Comparison of ENCODE assay signal across 2 cellular contexts in the genomic region with DNA sequence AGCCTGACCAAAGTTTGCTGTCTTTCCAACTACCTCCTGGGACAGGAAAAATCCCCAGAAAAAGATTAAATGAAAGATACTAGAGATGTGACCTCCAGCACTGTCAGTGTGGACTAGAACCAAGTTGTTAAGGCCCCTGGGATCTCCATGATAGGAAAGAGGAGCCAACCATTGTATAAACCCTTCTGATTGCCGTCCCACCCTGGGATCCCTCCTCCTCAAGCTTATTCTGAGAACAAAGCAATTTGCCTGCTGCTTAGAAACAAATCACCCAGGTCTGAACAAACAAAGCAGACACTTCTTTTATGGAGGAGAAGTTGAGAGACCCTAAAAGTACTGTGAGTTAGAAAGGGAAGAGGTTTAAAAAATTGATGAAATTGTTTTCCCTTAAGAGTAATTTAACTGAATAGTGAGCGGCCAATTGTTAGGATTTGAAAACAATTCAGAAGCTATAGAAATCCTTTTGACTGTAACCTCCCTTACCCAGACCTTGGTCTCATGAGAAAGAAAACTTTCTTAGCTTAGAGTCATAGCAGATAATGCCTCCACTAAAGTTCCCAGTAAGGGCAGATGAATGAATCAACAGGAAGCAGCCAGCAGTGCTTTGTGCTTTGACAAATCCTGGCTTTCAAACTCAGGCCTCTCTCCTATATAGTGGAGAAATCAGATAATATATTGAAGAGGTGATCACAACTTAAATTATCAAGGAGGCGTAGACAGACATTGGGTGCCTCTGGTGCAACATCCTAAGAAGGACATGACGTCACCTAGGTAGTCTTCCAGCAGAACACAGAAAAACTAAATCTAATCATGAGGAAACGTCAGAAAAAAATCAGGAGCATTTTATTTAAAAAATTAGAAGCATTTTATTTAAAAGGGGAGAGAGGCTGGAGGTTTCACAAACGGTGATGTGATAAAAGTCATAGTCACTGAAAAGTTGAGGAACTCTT.
TF ChIP-seq lines count a peak whose summit lies in the region.

No MANE protein-coding gene starts in this region.

TF ChIP-seq in HepG2, 621 proteins besides CTCF, POLR2A, EP300 and RAD21:
- no peak for TF ChIP-seq E2F5 (CRISPR knock-in tag; conservative IDR thresholded peaks at IDR 0.05)
- TF ChIP-seq ATF7 (IDR thresholded peaks at IDR 0.05): peak; percentile 81
- no peak for TF ChIP-seq ATF7 (CRISPR knock-in tag; IDR thresholded peaks at IDR 0.05)
- TF ChIP-seq RERE (CRISPR knock-in tag; IDR thresholded peaks at IDR 0.05; ENCODE audit: low read depth): no peak
- TF ChIP-seq, protein P1, sequence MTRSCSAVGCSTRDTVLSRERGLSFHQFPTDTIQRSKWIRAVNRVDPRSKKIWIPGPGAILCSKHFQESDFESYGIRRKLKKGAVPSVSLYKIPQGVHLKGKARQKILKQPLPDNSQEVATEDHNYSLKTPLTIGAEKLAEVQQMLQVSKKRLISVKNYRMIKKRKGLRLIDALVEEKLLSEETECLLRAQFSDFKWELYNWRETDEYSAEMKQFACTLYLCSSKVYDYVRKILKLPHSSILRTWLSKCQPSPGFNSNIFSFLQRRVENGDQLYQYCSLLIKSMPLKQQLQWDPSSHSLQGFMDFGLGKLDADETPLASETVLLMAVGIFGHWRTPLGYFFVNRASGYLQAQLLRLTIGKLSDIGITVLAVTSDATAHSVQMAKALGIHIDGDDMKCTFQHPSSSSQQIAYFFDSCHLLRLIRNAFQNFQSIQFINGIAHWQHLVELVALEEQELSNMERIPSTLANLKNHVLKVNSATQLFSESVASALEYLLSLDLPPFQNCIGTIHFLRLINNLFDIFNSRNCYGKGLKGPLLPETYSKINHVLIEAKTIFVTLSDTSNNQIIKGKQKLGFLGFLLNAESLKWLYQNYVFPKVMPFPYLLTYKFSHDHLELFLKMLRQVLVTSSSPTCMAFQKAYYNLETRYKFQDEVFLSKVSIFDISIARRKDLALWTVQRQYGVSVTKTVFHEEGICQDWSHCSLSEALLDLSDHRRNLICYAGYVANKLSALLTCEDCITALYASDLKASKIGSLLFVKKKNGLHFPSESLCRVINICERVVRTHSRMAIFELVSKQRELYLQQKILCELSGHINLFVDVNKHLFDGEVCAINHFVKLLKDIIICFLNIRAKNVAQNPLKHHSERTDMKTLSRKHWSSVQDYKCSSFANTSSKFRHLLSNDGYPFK (CRISPR knock-in tag; IDR thresholded peaks at IDR 0.05; ENCODE audit: borderline replicate concordance): no peak
- TF ChIP-seq CREB1 (IDR thresholded peaks at IDR 0.05): peak; percentile 74
- TF ChIP-seq CREB1 (CRISPR knock-in tag; IDR thresholded peaks at IDR 0.05): no peak
- no peak for TF ChIP-seq NFYC (CRISPR knock-in tag; IDR thresholded peaks at IDR 0.05)
TF ChIP-seq in HepG2: peak in this region for 2.

TF ChIP-seq in GM12878, 131 proteins besides CTCF, POLR2A, EP300 and RAD21:
- no peak for TF ChIP-seq TCF7 (IDR thresholded peaks at IDR 0.05; ENCODE audit: borderline replicate concordance)
- TF ChIP-seq ZSCAN29 (IDR thresholded peaks at IDR 0.05): no peak
- TF ChIP-seq CEBPB (IDR thresholded peaks at IDR 0.05; ENCODE audit: borderline replicate concordance in 1 of 2, low read depth in 2 of 2, low read length in 2 of 2): no peak
- no peak for TF ChIP-seq IKZF1 (conservative IDR thresholded peaks at IDR 0.05)
- TF ChIP-seq NR2F1 (conservative IDR thresholded peaks at IDR 0.05): no peak
- no peak for TF ChIP-seq IKZF2 (IDR thresholded peaks at IDR 0.05)
- TF ChIP-seq PML (IDR thresholded peaks at IDR 0.05; ENCODE audit: low read length): no peak
- TF ChIP-seq CHD4 (IDR thresholded peaks at IDR 0.05): no peak
- no peak for TF ChIP-seq GABPA (IDR thresholded peaks at IDR 0.05; ENCODE audit: low read depth)
- TF ChIP-seq BACH1 (IDR thresholded peaks at IDR 0.05; ENCODE audit: borderline replicate concordance): no peak
- TF ChIP-seq ZBED1 (IDR thresholded peaks at IDR 0.05; ENCODE audit: borderline replicate concordance): no peak
- no peak for TF ChIP-seq YY1 (IDR thresholded peaks at IDR 0.05; ENCODE audit: low read depth, low read length)
- no peak for TF ChIP-seq POLR2AphosphoS5 (IDR thresholded peaks at IDR 0.05; ENCODE audit: low read length)
- TF ChIP-seq, protein P2, sequence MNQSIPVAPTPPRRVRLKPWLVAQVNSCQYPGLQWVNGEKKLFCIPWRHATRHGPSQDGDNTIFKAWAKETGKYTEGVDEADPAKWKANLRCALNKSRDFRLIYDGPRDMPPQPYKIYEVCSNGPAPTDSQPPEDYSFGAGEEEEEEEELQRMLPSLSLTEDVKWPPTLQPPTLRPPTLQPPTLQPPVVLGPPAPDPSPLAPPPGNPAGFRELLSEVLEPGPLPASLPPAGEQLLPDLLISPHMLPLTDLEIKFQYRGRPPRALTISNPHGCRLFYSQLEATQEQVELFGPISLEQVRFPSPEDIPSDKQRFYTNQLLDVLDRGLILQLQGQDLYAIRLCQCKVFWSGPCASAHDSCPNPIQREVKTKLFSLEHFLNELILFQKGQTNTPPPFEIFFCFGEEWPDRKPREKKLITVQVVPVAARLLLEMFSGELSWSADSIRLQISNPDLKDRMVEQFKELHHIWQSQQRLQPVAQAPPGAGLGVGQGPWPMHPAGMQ (IDR thresholded peaks at IDR 0.05; ENCODE audit: borderline replicate concordance): no peak
- no peak for TF ChIP-seq CBX3 (IDR thresholded peaks at IDR 0.05; ENCODE audit: borderline replicate concordance, low read depth)
- no peak for TF ChIP-seq PKNOX1 (IDR thresholded peaks at IDR 0.05)
